In the genomic region with DNA sequence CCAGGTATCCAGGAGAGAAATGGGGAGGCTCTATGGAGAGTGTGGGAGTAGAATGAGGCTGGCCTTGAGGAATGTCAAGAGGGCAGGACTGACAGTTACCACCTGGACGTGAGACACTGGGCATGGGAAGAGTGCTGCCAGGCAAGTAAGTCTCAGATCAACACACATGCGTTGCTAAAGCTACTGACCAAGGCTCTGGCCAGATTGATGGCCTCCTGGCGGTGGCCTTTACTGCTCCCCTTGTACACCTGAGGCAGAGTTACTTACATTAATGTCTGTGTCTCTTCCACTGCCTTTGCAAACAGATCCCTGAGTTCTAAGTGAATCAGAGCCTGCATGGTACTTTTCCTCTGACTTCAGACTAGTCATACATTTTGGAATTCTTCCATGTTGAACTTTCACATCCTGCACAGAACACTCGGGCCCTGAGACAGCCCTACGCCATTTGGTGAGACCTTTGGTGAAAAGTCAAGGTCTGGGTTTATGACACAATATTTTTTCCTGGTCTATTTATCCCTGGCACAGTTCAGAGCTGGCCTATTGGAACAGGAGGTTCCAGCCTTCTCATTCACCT, we compare ENCODE assay signal across 12 cellular contexts.
DNase-seq lines count a peak whose midpoint lies in the region; FAIRE-seq and TF ChIP-seq lines count a peak whose summit lies in the region.
"Had no signal": no experiment of that assay in that cellular context is flagged by ENCODE, and none has a peak within 500 bp of the region (broad histone marks: within the 10 kb centered on the region; RNA-seq: fewer than 3 reads in every experiment).

No MANE protein-coding gene starts in this region.

- no peaks in the 10 kb centered on the region; the same call in 1 of the 2 replicates for H3K9me2 ChIP-seq in PC-9 (ENCODE audit: insufficient read depth)

- peak; percentile 73 for DNase-seq in AG04450 (ENCODE audit: low read depth, low spot score)
- peak; percentile 12 to 86 for DNase-seq in PC-9
- DNase-seq in epithelial cell of esophagus (ENCODE audit: low read depth), result peak; percentile 87
- DNase-seq in NCI-H510A (lab: John Stamatoyannopoulos, UW), result no peak
- no peak for DNase-seq in frontal cortex (ENCODE audit: low spot score in 2 of 2)
- no peak for DNase-seq in activated T-cell treated with anti-CD3 and anti-CD28 coated beads, Interleukin-2, amount 50 U/mL, for 48 hours
- no peak for DNase-seq in stimulated activated CD4-positive, alpha-beta T cell treated with anti-CD3 and anti-CD28 coated beads, Interleukin-15, amount 100 ng/mL, for 24 hours
- DNase-seq: activated T-cell treated with anti-CD3 and anti-CD28 coated beads, Interleukin-2, amount 50 U/mL, for 4 hours; CD4-positive, alpha-beta memory T cell; effector CD4-positive, alpha-beta T cell; NCI-H524 had no signal

- H4K20me1 ChIP-seq in PC-9 (ENCODE audit: insufficient read depth), result no peaks in the 10 kb centered on the region

- POLR2A ChIA-PET in AG04450 (lab: Yijun Ruan, JAX) (interaction anchor here (1.0 to 1.6 kb wide), 2 partner anchors 399 to 485 kb away, joined by 3 to 4 read pairs; a partner anchor contains a TSS), PC-9 (lab: Charles Lee; ENCODE audit: unreplicated experiment) (no interaction called here)

- FAIRE-seq in frontal cortex (lab: Jason Lieb, UNC), result no peak

- H3K4me3 ChIP-seq in AG04450 (ENCODE audit: low read depth, low read length) (no peak overlapping the region), PC-9 (no peak overlapping the region; the same call in 1 of the 2 replicates), epithelial cell of esophagus (ENCODE audit: low read length) (no peak overlapping the region), mucosa of rectum (ENCODE audit: low read length in 2 of 2) (peak overlapping the region in 1 of 2 donors; percentile 22)

- H3K79me2 ChIP-seq in PC-9 (ENCODE audit: low read depth), result no peaks in the 10 kb centered on the region

- intact Hi-C loops in PC-9 (cut with micrococcal nuclease; ENCODE audit: unreplicated experiment), result loop anchor here (1.0 to 5.0 kb wide), 9 partner anchors 139 to 621 kb away; no protein-coding TSS in a partner anchor

- H3F3A ChIP-seq in PC-9 (ENCODE audit: insufficient read depth, low read depth), result peaks cover 34% of the 10 kb centered on the region

- H2AFZ ChIP-seq in PC-9, result peak overlapping the region; percentile 31; the same call in 1 of the 2 replicates

- no peaks in the 10 kb centered on the region for H3K27me3 ChIP-seq in AG04450 (ENCODE audit: control insufficient read depth, insufficient read depth, low read length)
- no peaks in the 10 kb centered on the region for H3K27me3 ChIP-seq in PC-9 (ENCODE audit: insufficient read depth, low read depth)
- no peaks in the 10 kb centered on the region for H3K27me3 ChIP-seq in mucosa of rectum (ENCODE audit: control insufficient read depth in 2 of 2, insufficient read depth in 2 of 2, low read length in 2 of 2)

- no TSS peak for BruUV-seq in PC-9 (replicated peaks; lab: Mats Ljungman, UMichigan)

- H3K36me3 ChIP-seq in PC-9 (ENCODE audit: low read depth) (no peaks in the 10 kb centered on the region), mucosa of rectum (ENCODE audit: control insufficient read depth in 2 of 2, insufficient read depth in 2 of 2, low read length in 2 of 2) (no peaks in the 10 kb centered on the region)

- no peak for TF ChIP-seq CTCF in AG04450 (IDR thresholded peaks at IDR 0.05; ENCODE audit: low read depth, low read length)
- no peak for TF ChIP-seq CTCF in PC-9 (conservative IDR thresholded peaks at IDR 0.05)
- no peak for TF ChIP-seq CTCF in epithelial cell of esophagus (IDR thresholded peaks at IDR 0.05; ENCODE audit: insufficient read depth, low read depth, low read length, missing control alignments)

- H3K9me3 ChIP-seq in AG04450 (ENCODE audit: control insufficient read depth, insufficient read depth, low read length) (no peaks in the 10 kb centered on the region), PC-9 (ENCODE audit: insufficient read depth, low read depth) (peaks cover 3% of the 10 kb centered on the region; the same call in 1 of the 2 replicates), mucosa of rectum (ENCODE audit: control insufficient read depth in 2 of 2, low read length in 2 of 2) (no peaks in the 10 kb centered on the region)

- H3K4me1 ChIP-seq in PC-9 (replicated peaks; ENCODE audit: insufficient read depth) (peaks cover 44% of the 10 kb centered on the region), mucosa of rectum (ENCODE audit: control insufficient read depth in 2 of 2, insufficient read depth in 2 of 2, low read length in 2 of 2) (peaks cover 15 to 19% of the 10 kb centered on the region in 2 donors)

- H3K9ac ChIP-seq in mucosa of rectum (ENCODE audit: low read depth in 1 of 2, low read length in 2 of 2), result no peak overlapping the region

- H3K27ac ChIP-seq in AG04450 (ENCODE audit: low read depth, low read length) (peak overlapping the region; percentile 77), PC-9 (peak overlapping the region; percentile 92), mucosa of rectum (ENCODE audit: low read depth in 2 of 2, low read length in 2 of 2) (peak overlapping the region; percentile 68 to 72)

- peak overlapping the region; percentile 69 for H3K4me2 ChIP-seq in PC-9

- CTCF ChIA-PET in AG04450 (lab: Charles Lee) (interaction anchor here (1.1 kb wide), 2 partner anchors 613 to 689 kb away, joined by 4 read pairs; no protein-coding TSS in a partner anchor), PC-9 (lab: Charles Lee) (interaction anchor here (0.5 kb wide), 1 partner anchor 125 kb away, joined by 3 read pairs; no protein-coding TSS in a partner anchor)

Comparison
In these comparisons a context has a peak if more than half of its experiments do, and no peak if none do; other contexts are left out.
1. DNase-seq: peak in AG04450 (single experiment), PC-9 (2 of 2) and epithelial cell of esophagus (single experiment); none in NCI-H510A (single experiment), frontal cortex (0 of 2), activated T-cell treated with anti-CD3 and anti-CD28 coated beads, Interleukin-2, amount 50 U/mL, for 48 hours (0 of 2) and stimulated activated CD4-positive, alpha-beta T cell treated with anti-CD3 and anti-CD28 coated beads, Interleukin-15, amount 100 ng/mL, for 24 hours (single experiment).
2. Peak in every context shown above with its lines, with median percentiles within 50 percentile points of each other: H3K27ac ChIP-seq.